20 cellular contexts compared by ENCODE assay signal in the genomic region with DNA sequence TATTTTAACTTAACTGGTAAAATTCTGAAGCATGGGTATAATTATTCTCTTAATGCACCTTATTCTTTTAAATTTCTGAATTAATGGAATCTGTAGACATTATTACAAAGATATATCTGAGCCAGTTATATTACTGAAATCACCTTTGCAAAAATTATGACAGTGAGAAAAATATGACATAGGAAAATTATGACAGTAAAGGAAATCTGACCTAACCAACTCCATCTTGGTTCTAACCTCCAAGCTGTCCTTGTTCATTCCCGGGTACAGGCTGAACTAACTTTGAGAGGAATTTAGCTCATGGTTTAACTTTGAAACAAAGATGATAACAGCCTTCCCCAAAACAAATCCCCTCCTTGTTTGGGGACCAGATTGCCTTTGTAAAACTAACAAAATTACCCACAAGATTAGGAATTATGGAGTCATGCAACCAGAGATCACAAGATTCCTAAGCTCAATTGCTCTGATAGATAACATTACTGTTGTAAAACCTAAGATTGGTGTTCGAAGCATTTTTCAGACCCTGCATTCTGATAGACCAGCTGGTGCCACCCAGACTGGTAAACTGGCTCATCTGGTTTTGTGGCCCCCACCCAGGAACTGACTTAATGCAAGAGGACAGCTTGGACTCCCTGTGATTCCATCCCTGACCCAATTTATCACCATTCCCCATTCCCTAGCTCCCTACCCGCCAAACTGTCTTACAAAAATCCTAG. TPM values are rescaled to one million over a fixed set of nuclear protein-coding genes. Genes with fewer than 3 reads are reported as not detected.
DNase-seq lines count a peak whose midpoint lies in the region; ATAC-seq and TF ChIP-seq lines count a peak whose summit lies in the region.
"Had no signal": no experiment of that assay in that cellular context is flagged by ENCODE, and none has a peak within 500 bp of the region (broad histone marks: within the 10 kb centered on the region; RNA-seq: fewer than 3 reads in every experiment).

No MANE protein-coding gene starts in this region.

- no peaks in the 10 kb centered on the region for H3K27me3 ChIP-seq in hepatocyte
- H3K27me3 ChIP-seq: BLaER1, MG63 had no signal

- H3K4me1 Mint-ChIP-seq in Calu3 (ENCODE audit: low read depth, unreplicated experiment) (peaks cover 50% of the 10 kb centered on the region), mesothelial cell of epicardium (peaks cover 51% of the 10 kb centered on the region)

- ATAC-seq in HG03196 (IDR thresholded peaks at IDR 0.05; ENCODE audit: unreplicated experiment) (no peak), HG02884 (IDR thresholded peaks at IDR 0.05; ENCODE audit: unreplicated experiment) (no peak)
- ATAC-seq: CD8-positive, alpha-beta T cell had no signal

- DNase-seq in NCI-H82 (lab: John Stamatoyannopoulos, UW) (peak; percentile 63), NCI-H82 treated with DMSO at 0.1 percent for 48 hours (lab: John Stamatoyannopoulos, UW; ENCODE audit: unreplicated experiment) (no peak), Calu3 (peak; percentile 52), cerebellar cortex (ENCODE audit: low spot score) (peak; percentile 45), mesothelial cell of epicardium (ENCODE audit: low spot score in 2 of 2, unreplicated experiment in 2 of 2) (no peak), hepatocyte (ENCODE audit: low spot score) (no peak)
- DNase-seq: CD8-positive, alpha-beta T cell; DMS153; GDM1; MG63; NCI-H1417; NCI-H1694 treated with DMSO at 0.1 percent for 48 hours; NCI-H2081 treated with DMSO at 0.1 percent for 48 hours; NCI-H2171 treated with DMSO at 0.1 percent for 48 hours; NCI-H524 treated with DMSO at 0.1 percent for 48 hours; RPMI8226 had no signal

- H3K27me3 Mint-ChIP-seq in Calu3 (ENCODE audit: unreplicated experiment) = no peaks in the 10 kb centered on the region
- H3K27me3 Mint-ChIP-seq in mesothelial cell of epicardium (ENCODE audit: low read depth) = no peaks in the 10 kb centered on the region

- peaks cover 22% of the 10 kb centered on the region for H3K36me3 Mint-ChIP-seq in Calu3 (ENCODE audit: insufficient read depth, unreplicated experiment)
- no peaks in the 10 kb centered on the region for H3K36me3 Mint-ChIP-seq in mesothelial cell of epicardium
- H3K36me3 Mint-ChIP-seq: CD8-positive, alpha-beta T cell had no signal

- H3K27ac ChIP-seq in hepatocyte = no peak overlapping the region
- H3K27ac ChIP-seq: 22Rv1, BLaER1 had no signal

- TF ChIP-seq CTCF in Calu3 (IDR thresholded peaks at IDR 0.05; ENCODE audit: unreplicated experiment) (no peak), mesothelial cell of epicardium (IDR thresholded peaks at IDR 0.05; ENCODE audit: unreplicated experiment) (no peak), hepatocyte (IDR thresholded peaks at IDR 0.05; ENCODE audit: poor library complexity) (no peak)

- no peaks in the 10 kb centered on the region for H3K9me2 ChIP-seq in hepatocyte (replicated peaks; ENCODE audit: insufficient read depth)

- no peak overlapping the region for H3K4me3 ChIP-seq in hepatocyte
- H3K4me3 ChIP-seq: BLaER1, MG63 had no signal

- H3K4me3 Mint-ChIP-seq in Calu3 (ENCODE audit: low read depth, unreplicated experiment) = no peak overlapping the region
- H3K4me3 Mint-ChIP-seq in mesothelial cell of epicardium = no peak overlapping the region
- H3K4me3 Mint-ChIP-seq: CD8-positive, alpha-beta T cell had no signal

- H2AFZ ChIP-seq in hepatocyte = no peak overlapping the region

- no TSS peak for BruUV-seq in Calu3 (replicated peaks; lab: Mats Ljungman, UMichigan)

- H3K4me2 ChIP-seq in hepatocyte = no peak overlapping the region

- CTCF ChIA-PET in Calu3 (lab: Charles Lee) = interaction anchor here (0.5 to 1.1 kb wide), 3 partner anchors 93 to 442 kb away, joined by 3 to 5 read pairs (median 3); no protein-coding TSS in a partner anchor

- 26% methylated on average over 3 of the region's 3 CpGs for WGBS in hepatocyte (ENCODE audit: low lambda C conversion rate, missing lambda C conversion rate)

- H3K36me3 ChIP-seq in hepatocyte (replicated peaks; ENCODE audit: insufficient read depth, low read depth) = no peaks in the 10 kb centered on the region
- H3K36me3 ChIP-seq: BLaER1, MG63 had no signal

- H3K9me3 ChIP-seq in hepatocyte (ENCODE audit: low read depth) = no peaks in the 10 kb centered on the region
- H3K9me3 ChIP-seq: BLaER1, MG63 had no signal

- peak overlapping the region; percentile 41 for H3K27ac Mint-ChIP-seq in Calu3 (ENCODE audit: unreplicated experiment)
- peak overlapping the region; percentile 62 for H3K27ac Mint-ChIP-seq in mesothelial cell of epicardium
- H3K27ac Mint-ChIP-seq: CD8-positive, alpha-beta T cell had no signal

- H3K79me2 ChIP-seq in hepatocyte = no peaks in the 10 kb centered on the region

- H3K9me3 Mint-ChIP-seq in Calu3 (ENCODE audit: low read depth, unreplicated experiment) (no peaks in the 10 kb centered on the region), mesothelial cell of epicardium (no peaks in the 10 kb centered on the region)
- H3K9me3 Mint-ChIP-seq: CD8-positive, alpha-beta T cell had no signal

- H3K4me1 ChIP-seq in hepatocyte (ENCODE audit: insufficient read depth) = peaks cover 16% of the 10 kb centered on the region

- no peaks in the 10 kb centered on the region for H4K20me1 ChIP-seq in hepatocyte (ENCODE audit: insufficient read depth, poor library complexity, severe bottlenecking)
- H4K20me1 ChIP-seq: BLaER1 had no signal

- intact Hi-C loops in Calu3 (cut with micrococcal nuclease; ENCODE audit: unreplicated experiment) = no loop called here

RNA-seq across cellular contexts. Expression of gene CD55, which starts 9.4 kb away (rescaled TPM):
- 106 and 126 TPM in 2 replicates for total RNA-seq in Calu3 (2022)
- total RNA-seq in mesothelial cell of epicardium = 35.1 to 37.9 TPM (median 35.3 TPM) in 3 replicates
- total RNA-seq in hepatocyte = 41.1 and 61.5 TPM in 2 replicates
- polyA plus RNA-seq in hepatocyte = 57.5 and 72.4 TPM in 2 replicates

Comparison
In these comparisons a context has a peak if more than half of its experiments do, and no peak if none do; other contexts are left out.
1. DNase-seq: peak in NCI-H82 (single experiment), Calu3 (single experiment) and cerebellar cortex (single experiment); none in NCI-H82 treated with DMSO at 0.1 percent for 48 hours (single experiment), mesothelial cell of epicardium (0 of 2) and hepatocyte (single experiment).